In the genomic region with DNA sequence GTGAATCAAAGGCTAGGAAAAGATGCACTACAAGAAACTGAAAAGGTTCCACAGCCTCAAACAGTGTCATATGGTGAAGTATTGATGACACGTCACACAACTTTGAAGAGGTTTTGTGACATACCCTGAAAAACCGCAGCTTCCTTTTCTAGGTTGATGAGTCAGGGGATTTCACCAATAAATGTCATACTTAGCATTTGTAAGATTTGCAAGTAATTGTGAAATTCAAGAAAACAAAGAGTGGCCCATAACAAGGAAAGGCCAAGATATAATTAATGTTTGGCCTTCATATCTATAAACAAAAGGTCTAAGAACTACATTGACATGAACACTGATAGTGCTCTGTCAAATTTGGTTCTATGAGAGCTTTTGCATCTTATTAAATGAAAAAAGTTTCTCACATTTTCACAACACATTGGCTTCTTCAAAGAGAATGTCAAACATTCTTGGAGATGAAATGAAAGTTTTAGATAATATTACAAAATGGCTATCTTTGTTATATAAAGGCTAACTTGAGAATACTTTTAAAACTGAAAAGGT, we compare ENCODE assay signal across 8 cellular contexts.
A peak's percentile ranks its signal among the peaks of the same experiment; 100 is the strongest.
DNase-seq lines count a peak whose midpoint lies in the region; ATAC-seq, FAIRE-seq and TF ChIP-seq lines count a peak whose summit lies in the region.

No MANE protein-coding gene starts in this region.

- peaks cover 27% of the 10 kb centered on the region for H3K9me3 ChIP-seq in BLaER1
- H3K9me3 ChIP-seq in endothelial cell of umbilical vein (replicated peaks; ENCODE audit: control insufficient read depth, insufficient read depth, low read length): no peaks in the 10 kb centered on the region

- no peak for TF ChIP-seq POLR2A in endothelial cell of umbilical vein (IDR thresholded peaks at IDR 0.05; ENCODE audit: low read depth, low read length)

- FAIRE-seq in endothelial cell of umbilical vein (lab: Jason Lieb, UNC): no peak

- ATAC-seq in GM19351 (IDR thresholded peaks at IDR 0.05; ENCODE audit: unreplicated experiment) (peak; percentile 97), HG03280 (IDR thresholded peaks at IDR 0.05; ENCODE audit: unreplicated experiment) (peak; percentile 92)

- H3K36me3 ChIP-seq in BLaER1 (no peaks in the 10 kb centered on the region), endothelial cell of umbilical vein (ENCODE audit: control insufficient read depth in 2 of 2, extremely low read depth in 1 of 2, insufficient read depth in 2 of 2, low read length in 2 of 2) (no peaks in the 10 kb centered on the region)

- BruUV-seq in endothelial cell of umbilical vein (replicated peaks; lab: Mats Ljungman, UMichigan): no TSS peak

- POLR2A ChIA-PET in endothelial cell of umbilical vein (lab: Charles Lee): no interaction called here

- H3K9ac ChIP-seq in BLaER1 (no peak overlapping the region), endothelial cell of umbilical vein (replicated peaks; ENCODE audit: extremely low read depth, insufficient read depth, low read length) (no peak overlapping the region)

- H4K20me1 ChIP-seq in BLaER1 (no peaks in the 10 kb centered on the region), endothelial cell of umbilical vein (replicated peaks; ENCODE audit: control insufficient read depth, extremely low read depth, insufficient read depth, low read length) (no peaks in the 10 kb centered on the region)

- DNase-seq in SW 1271 (lab: John Stamatoyannopoulos, UW) (peak; percentile 88 to 97), endothelial cell of umbilical vein (ENCODE audit: low read depth, low spot score) (peak; percentile 7), ecto neural progenitor cell (ENCODE audit: low spot score) (no peak), NCI-H2107 (lab: John Stamatoyannopoulos, UW) (no peak)
- peak; percentile 42 for DNase-seq in stimulated activated CD8-positive, alpha-beta memory T cell treated with anti-CD3 and anti-CD28 coated beads, Interleukin-4, amount 100 ng/mL, for 48 hours

- no peaks in the 10 kb centered on the region for H3K9me1 ChIP-seq in endothelial cell of umbilical vein (replicated peaks; ENCODE audit: control insufficient read depth, extremely low read depth, insufficient read depth, low read length)

- H3K27me3 ChIP-seq in BLaER1 (no peaks in the 10 kb centered on the region), endothelial cell of umbilical vein (ENCODE audit: control insufficient read depth in 2 of 2, insufficient read depth in 2 of 2, low read length in 2 of 2) (no peaks in the 10 kb centered on the region)

- H3K27ac ChIP-seq in BLaER1 (no peak overlapping the region), endothelial cell of umbilical vein (ENCODE audit: insufficient read depth, low read depth, low read length) (peak overlapping the region; percentile 84)

- H2AFZ ChIP-seq in endothelial cell of umbilical vein (ENCODE audit: low read depth, low read length): peak overlapping the region; percentile 24

- TF ChIP-seq CTCF in endothelial cell of umbilical vein (IDR thresholded peaks at IDR 0.05; ENCODE audit: extremely low read depth in 1 of 2, insufficient read depth in 1 of 2, low read depth in 1 of 2, low read length in 2 of 2): no peak

- H3K4me3 ChIP-seq in BLaER1 (no peak overlapping the region), endothelial cell of umbilical vein (replicated peaks in 1 of 3; ENCODE audit: insufficient read depth in 1 of 3, low read depth in 1 of 3, low read length in 3 of 3) (no peak overlapping the region)

- H3K4me2 ChIP-seq in BLaER1: peak overlapping the region; percentile 49
- no peak overlapping the region for H3K4me2 ChIP-seq in endothelial cell of umbilical vein (ENCODE audit: insufficient read depth, low read length)

- CTCF ChIA-PET in endothelial cell of umbilical vein (lab: Charles Lee): interaction anchor here (1.0 to 2.4 kb wide), 3 partner anchors 13 to 196 kb away, joined by 3 to 7 read pairs (median 3); no protein-coding TSS in a partner anchor

- H3K79me2 ChIP-seq in endothelial cell of umbilical vein (ENCODE audit: control insufficient read depth, insufficient read depth, low read length): no peaks in the 10 kb centered on the region

- intact Hi-C loops in endothelial cell of umbilical vein (cut with micrococcal nuclease): no loop called here

- dilution Hi-C loops in endothelial cell of umbilical vein (cut with MboI; ENCODE audit: extremely low pct_ligation_motif_present, low sequenced_read_pairs): no loop called here

- H3K4me1 ChIP-seq in BLaER1 (peaks cover 11% of the 10 kb centered on the region), endothelial cell of umbilical vein (ENCODE audit: control insufficient read depth, extremely low read depth, insufficient read depth, low read length) (peaks cover 25% of the 10 kb centered on the region)

TF ChIP-seq in endothelial cell of umbilical vein, 7 proteins besides CTCF, POLR2A, EP300 and RAD21:
- TF ChIP-seq FOS (IDR thresholded peaks at IDR 0.05; ENCODE audit: borderline replicate concordance, insufficient read depth, low read length) (no peak), GATA2 (IDR thresholded peaks at IDR 0.05; ENCODE audit: insufficient read depth, insufficient read length, low read depth, low read length) (no peak), JUN (IDR thresholded peaks at IDR 0.05; ENCODE audit: borderline replicate concordance, insufficient read depth, insufficient read length, low read depth) (no peak), POLR2AphosphoS5 (IDR thresholded peaks at IDR 0.05; ENCODE audit: insufficient read depth, low read depth, low read length) (no peak), EZH2 (IDR thresholded peaks at IDR 0.05; ENCODE audit: borderline replicate concordance, low read depth, low read length, severe bottlenecking) (no peak), MYC (IDR thresholded peaks at IDR 0.05; ENCODE audit: low read depth, low read length) (no peak)
- TF ChIP-seq, protein P1, sequence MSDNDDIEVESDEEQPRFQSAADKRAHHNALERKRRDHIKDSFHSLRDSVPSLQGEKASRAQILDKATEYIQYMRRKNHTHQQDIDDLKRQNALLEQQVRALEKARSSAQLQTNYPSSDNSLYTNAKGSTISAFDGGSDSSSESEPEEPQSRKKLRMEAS (IDR thresholded peaks at IDR 0.05; ENCODE audit: insufficient read depth, insufficient read length): no peak

Comparison
In these comparisons a context has a peak if more than half of its experiments do, and no peak if none do; other contexts are left out.
1. DNase-seq: peak in SW 1271 (2 of 2), endothelial cell of umbilical vein (single experiment) and stimulated activated CD8-positive, alpha-beta memory T cell treated with anti-CD3 and anti-CD28 coated beads, Interleukin-4, amount 100 ng/mL, for 48 hours (single experiment); none in ecto neural progenitor cell (single experiment) and NCI-H2107 (single experiment).